ENCODE assay signal across 4 cellular contexts in genomic region chr18:60350975-60351374, GRCh38.
TF ChIP-seq lines count a peak whose summit lies in the region.

No MANE protein-coding gene starts in this region.

TF ChIP-seq in SK-N-SH, 30 proteins besides CTCF, POLR2A, EP300 and RAD21:
- TF ChIP-seq FOSL2 (IDR thresholded peaks at IDR 0.05; ENCODE audit: borderline replicate concordance, low read depth), result peak; percentile 43; the same call in 1 of the 2 replicates
- TF ChIP-seq RCOR1 (IDR thresholded peaks at IDR 0.05; ENCODE audit: low read length), result no peak
- TF ChIP-seq IRF3 (IDR thresholded peaks at IDR 0.05; ENCODE audit: low read depth, low read length), result no peak
TF ChIP-seq in SK-N-SH: peak in this region for 1.

TF ChIP-seq in SK-N-SH treated with all-trans-retinoic acid at 6 μM for 48 hours, 23 proteins besides CTCF, POLR2A, EP300 and RAD21:
- TF ChIP-seq ESRRG (CRISPR knock-in tag; IDR thresholded peaks at IDR 0.05) (no peak), TOX (CRISPR knock-in tag; IDR thresholded peaks at IDR 0.05; ENCODE audit: borderline replicate concordance) (no peak), OSR1 (CRISPR knock-in tag; IDR thresholded peaks at IDR 0.05) (no peak), PPARA (CRISPR knock-in tag; IDR thresholded peaks at IDR 0.05; ENCODE audit: borderline replicate concordance) (no peak), BACH2 (CRISPR knock-in tag; IDR thresholded peaks at IDR 0.05; ENCODE audit: borderline replicate concordance) (no peak), PATZ1 (CRISPR knock-in tag; IDR thresholded peaks at IDR 0.05; ENCODE audit: borderline replicate concordance) (no peak)

TF ChIP-seq in IMR-90, 13 proteins besides CTCF, POLR2A, EP300 and RAD21:
- TF ChIP-seq FOS (IDR thresholded peaks at IDR 0.05; ENCODE audit: low read depth, low read length) (no peak), CEBPB (IDR thresholded peaks at IDR 0.05; ENCODE audit: low read depth, low read length) (no peak), RCOR1 (IDR thresholded peaks at IDR 0.05; ENCODE audit: insufficient replicate concordance, low read length) (no peak), BHLHE40 (IDR thresholded peaks at IDR 0.05; ENCODE audit: low read depth, low read length) (no peak), MXI1 (IDR thresholded peaks at IDR 0.05; ENCODE audit: borderline replicate concordance, low read depth, low read length) (no peak), NFE2L2 (IDR thresholded peaks at IDR 0.05; ENCODE audit: low read depth, low read length) (no peak), SMC3 (IDR thresholded peaks at IDR 0.05; ENCODE audit: low read depth, low read length) (no peak), CHD1 (IDR thresholded peaks at IDR 0.05; ENCODE audit: low read depth, low read length) (no peak), USF2 (IDR thresholded peaks at IDR 0.05; ENCODE audit: low read depth, low read length) (no peak), ELK1 (IDR thresholded peaks at IDR 0.05; ENCODE audit: borderline replicate concordance, low read depth, low read length) (no peak), MAZ (IDR thresholded peaks at IDR 0.05; ENCODE audit: borderline replicate concordance, low read depth, low read length) (no peak), RFX5 (IDR thresholded peaks at IDR 0.05; ENCODE audit: low read depth, low read length) (no peak), MAFK (IDR thresholded peaks at IDR 0.05; ENCODE audit: low read depth, low read length) (no peak)
TF ChIP-seq in IMR-90: peak in this region for 0.

TF ChIP-seq in HepG2, 621 proteins besides CTCF, POLR2A, EP300 and RAD21:
- no peak for TF ChIP-seq YEATS4 (CRISPR knock-in tag; IDR thresholded peaks at IDR 0.05; ENCODE audit: borderline replicate concordance)
- no peak for TF ChIP-seq KDM2A (CRISPR knock-in tag; IDR thresholded peaks at IDR 0.05; ENCODE audit: borderline replicate concordance, low read depth)
- TF ChIP-seq KDM1A (CRISPR knock-in tag; IDR thresholded peaks at IDR 0.05), result no peak
- no peak for TF ChIP-seq KDM5B (CRISPR knock-in tag; IDR thresholded peaks at IDR 0.05; ENCODE audit: borderline replicate concordance)
